In the genomic region with DNA sequence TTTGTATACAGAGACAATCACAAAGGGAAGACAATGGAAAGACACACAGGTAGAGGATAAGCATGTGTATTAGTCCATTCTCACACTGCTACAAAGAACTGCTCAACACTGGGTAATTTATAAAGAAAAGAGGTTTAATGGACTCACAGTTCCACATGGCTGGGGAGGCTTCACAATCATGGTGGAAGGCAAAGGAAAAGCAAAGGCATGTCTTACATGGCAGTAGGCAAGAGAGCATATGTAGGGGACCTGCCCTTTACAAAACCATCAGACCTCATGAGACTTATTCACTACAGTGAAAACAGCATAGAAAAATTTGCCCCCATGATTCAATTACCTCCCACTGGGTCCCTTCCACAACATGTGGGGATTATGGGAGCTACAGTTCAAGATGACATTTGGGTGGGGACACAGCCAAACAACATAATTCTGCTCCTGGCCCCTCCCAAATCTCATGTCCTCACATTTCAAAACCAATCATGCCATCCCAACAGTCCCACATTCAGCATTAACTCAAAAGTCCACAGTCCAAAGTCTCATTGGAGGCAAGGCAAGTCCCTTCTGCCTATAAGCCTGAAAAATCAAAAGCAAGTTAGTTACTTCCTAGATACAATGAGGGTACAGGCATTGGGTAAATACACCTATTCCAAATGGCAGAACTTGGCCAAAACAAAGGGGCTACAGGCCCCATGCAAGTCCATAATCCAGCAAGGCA, we compare ENCODE assay signal across 3 cellular contexts. TPM values are rescaled to one million over a fixed set of nuclear protein-coding genes. Genes with fewer than 3 reads are reported as not detected.
"Had no signal": no experiment of that assay in that cellular context is flagged by ENCODE, and none has a peak within 500 bp of the region (broad histone marks: within the 10 kb centered on the region; RNA-seq: fewer than 3 reads in every experiment).

No MANE protein-coding gene starts in this region.

RNA-seq across cellular contexts. Expression of a gene that starts 14.9 kb away (rescaled TPM):
- total RNA-seq: activated B cell treated with CpG ODN at 0.5 μM for 24 hours; activated T-helper 2 cell treated with anti-CD3 and anti-CD28 coated beads, Interferon-gamma antibody, Interleukin-2, Interleukin-4, amounts not matched to agents 10 μg/mL and 5 μg/mL and 100 μg/mL, durations not matched to agents 14 hours and 24 hours and 36 hours; bronchial epithelial cell had no signal
